8 cellular contexts compared by ENCODE assay signal in genomic region chr17:3843935-3844516, GRCh38. TPM values are rescaled to one million over a fixed set of nuclear protein-coding genes. Genes with fewer than 3 reads are reported as not detected.
DNase-seq lines count a peak whose midpoint lies in the region; ATAC-seq, FAIRE-seq and TF ChIP-seq lines count a peak whose summit lies in the region.

No MANE protein-coding gene starts in this region.

- H3K4me3 ChIP-seq in bronchial epithelial cell (ENCODE audit: low read depth, low read length) (no peak overlapping the region), thyroid gland (replicated peaks in 1 of 3) (no peak overlapping the region)
- H3K4me3 ChIP-seq in naive thymus-derived CD4-positive, alpha-beta T cell (ENCODE audit: low read length) = no peak overlapping the region

- peak overlapping the region in 2 of 3 donors; percentile 33 to 85 for H3K27ac Mint-ChIP-seq in IgD-negative memory B cell
- H3K27ac Mint-ChIP-seq in naive thymus-derived CD4-positive, alpha-beta T cell = peak overlapping the region in 5 of 9 donors; percentile 2 to 75 (median 51)

- 31 to 47% methylated on average over 3 of the region's 3 CpGs for WGBS in thyroid gland, 2 donors

- DNase-seq in EH (ENCODE audit: low read depth) (peak; percentile 42), T-helper 9 cell (peak; percentile 33), bronchial epithelial cell (ENCODE audit: low read depth) (peak; percentile 55), thyroid gland (no peak)
- peak in 7 of 9 donors; percentile 25 to 45 (median 42) for DNase-seq in naive thymus-derived CD4-positive, alpha-beta T cell

- CTCF ChIA-PET in naive thymus-derived CD4-positive, alpha-beta T cell (lab: Charles Lee) = interaction anchor here (1.2 to 5.3 kb wide), 4 partner anchors 16 to 230 kb away, joined by 4 to 46 read pairs (median 8); no protein-coding TSS in a partner anchor

- H3K36me3 Mint-ChIP-seq in IgD-negative memory B cell = peaks cover 3% of the 10 kb centered on the region
- H3K36me3 Mint-ChIP-seq in naive thymus-derived CD4-positive, alpha-beta T cell = peaks cover 0 to 22% (median 6%) of the 10 kb centered on the region in 5 donors

- peaks cover 13 to 19% (median 14%) of the 10 kb centered on the region in 3 donors for H3K4me1 Mint-ChIP-seq in IgD-negative memory B cell
- peaks cover 25 to 45% (median 35%) of the 10 kb centered on the region in 7 donors for H3K4me1 Mint-ChIP-seq in naive thymus-derived CD4-positive, alpha-beta T cell

- intact Hi-C loops in naive thymus-derived CD4-positive, alpha-beta T cell (cut with micrococcal nuclease) = loop anchor here (1.0 to 10.0 kb wide), 3 partner anchors 160 to 231 kb away; no protein-coding TSS in a partner anchor
- intact Hi-C loops in thyroid gland (cut with DNase I) = no loop called here

- no peak for ATAC-seq in naive thymus-derived CD4-positive, alpha-beta T cell
- ATAC-seq in GM18873 (IDR thresholded peaks at IDR 0.05; ENCODE audit: low FRiP score, unreplicated experiment) (no peak), HG03565 (IDR thresholded peaks at IDR 0.05; ENCODE audit: unreplicated experiment) (no peak)

- no peaks in the 10 kb centered on the region for H3K9me3 ChIP-seq in naive thymus-derived CD4-positive, alpha-beta T cell (ENCODE audit: control insufficient read depth in 2 of 3, low read length in 3 of 3)
- H3K9me3 ChIP-seq in thyroid gland = no peaks in the 10 kb centered on the region

- no peaks in the 10 kb centered on the region for H3K27me3 ChIP-seq in bronchial epithelial cell (ENCODE audit: control insufficient read depth, insufficient read depth, low read length)
- no peaks in the 10 kb centered on the region for H3K27me3 ChIP-seq in naive thymus-derived CD4-positive, alpha-beta T cell (ENCODE audit: control insufficient read depth in 2 of 2, insufficient read depth in 2 of 2, low read length in 2 of 2)
- H3K27me3 ChIP-seq in thyroid gland = no peaks in the 10 kb centered on the region

- POLR2A ChIA-PET in naive thymus-derived CD4-positive, alpha-beta T cell (lab: Charles Lee) = interaction anchor here (1.5 kb wide), 1 partner anchor 89 kb away, joined by 4 read pairs; no protein-coding TSS in a partner anchor

- TF ChIP-seq POLR2A in thyroid gland (IDR thresholded peaks at IDR 0.05) = no peak

- peaks cover 12 to 17% of the 10 kb centered on the region in 2 donors for H3K4me1 ChIP-seq in naive thymus-derived CD4-positive, alpha-beta T cell (ENCODE audit: control insufficient read depth in 2 of 2, insufficient read depth in 2 of 2, low read length in 2 of 2)
- H3K4me1 ChIP-seq in thyroid gland = peaks cover 10 to 11% of the 10 kb centered on the region in 2 donors

- no peaks in the 10 kb centered on the region for H3K9me3 Mint-ChIP-seq in IgD-negative memory B cell
- peaks cover 0 to 2% (median 0%) of the 10 kb centered on the region in 11 donors for H3K9me3 Mint-ChIP-seq in naive thymus-derived CD4-positive, alpha-beta T cell

- H3K27me3 Mint-ChIP-seq in IgD-negative memory B cell = no peaks in the 10 kb centered on the region
- peaks cover 0 to 2% (median 0%) of the 10 kb centered on the region in 5 donors for H3K27me3 Mint-ChIP-seq in naive thymus-derived CD4-positive, alpha-beta T cell

- H3K4me3 Mint-ChIP-seq in IgD-negative memory B cell = peak overlapping the region; percentile 61 to 96 (median 76)
- H3K4me3 Mint-ChIP-seq in naive thymus-derived CD4-positive, alpha-beta T cell = peak overlapping the region; percentile 31 to 98 (median 88)

- H3K36me3 ChIP-seq in bronchial epithelial cell (ENCODE audit: control insufficient read depth, insufficient read depth, low read length) (peaks cover 8% of the 10 kb centered on the region), thyroid gland (peaks cover 0 to 19% of the 10 kb centered on the region in 2 donors)
- peaks cover 0 to 41% (median 19%) of the 10 kb centered on the region in 3 experiments for H3K36me3 ChIP-seq in naive thymus-derived CD4-positive, alpha-beta T cell (ENCODE audit: control insufficient read depth in 2 of 3, insufficient read depth in 3 of 3, low read length in 3 of 3)

- TF ChIP-seq CTCF in bronchial epithelial cell (IDR thresholded peaks at IDR 0.05; ENCODE audit: insufficient read depth, low read length, severe bottlenecking) (peak; percentile 81), thyroid gland (IDR thresholded peaks at IDR 0.05) (peak in 3 of 6 experiments; percentile 6 to 38 (median 30))

- peak; percentile 92 for FAIRE-seq in bronchial epithelial cell (lab: Jason Lieb, UNC)

- no peak overlapping the region for H3K27ac ChIP-seq in naive thymus-derived CD4-positive, alpha-beta T cell (ENCODE audit: low read depth, low read length)
- no peak overlapping the region for H3K27ac ChIP-seq in thyroid gland

RNA-seq across cellular contexts. Expression of gene NCBP3, which starts 2.0 kb away (rescaled TPM):
- 12.5 TPM for polyA plus RNA-seq in IgD-negative memory B cell
- total RNA-seq in bronchial epithelial cell (8.2 and 13.7 TPM in 2 replicates), thyroid gland (100 to 1,000 TPM in 1 of 4 donors, 10 to 100 TPM in 3; 28.4 to 265 (median 36.1) TPM)
- 10 to 100 TPM; 40.6 to 49.4 (median 46.7) TPM for total RNA-seq in naive thymus-derived CD4-positive, alpha-beta T cell
- 10 to 100 TPM in 1 of 2 donors, 1 to 10 TPM in 1; 7.8 to 14.7 TPM for polyA plus RNA-seq in naive thymus-derived CD4-positive, alpha-beta T cell

RNA-seq across cellular contexts. Expression of gene ITGAE, which starts 43.0 kb away (rescaled TPM):
- polyA plus RNA-seq in IgD-negative memory B cell = 125 TPM
- total RNA-seq in bronchial epithelial cell (17.1 and 21.9 TPM in 2 replicates), thyroid gland (10 to 100 TPM in 3 of 4 donors, 1 to 10 TPM in 1; 5.5 to 31.9 (median 19.4) TPM)
- total RNA-seq in naive thymus-derived CD4-positive, alpha-beta T cell = 10 to 100 TPM; 16.3 to 29.4 (median 19.6) TPM
- polyA plus RNA-seq in naive thymus-derived CD4-positive, alpha-beta T cell = 10 to 100 TPM; 41.2 to 44.9 TPM

RNA-seq across cellular contexts. Expression of gene CAMKK1, which starts 48.8 kb away (rescaled TPM):
- polyA plus RNA-seq in IgD-negative memory B cell = 0.53 TPM
- total RNA-seq in bronchial epithelial cell (2.7 and 3.4 TPM in 2 replicates), thyroid gland (10 to 100 TPM in 1 of 4 donors, 1 to 10 TPM in 3; 5.9 to 10.1 (median 7.9) TPM)
- 10 to 100 TPM in 2 of 5 experiments, 1 to 10 TPM in 3; 4.8 to 12.5 (median 6.3) TPM for total RNA-seq in naive thymus-derived CD4-positive, alpha-beta T cell
- 1 to 10 TPM; 2.3 to 3.2 TPM for polyA plus RNA-seq in naive thymus-derived CD4-positive, alpha-beta T cell

Comparison
In these comparisons a context has a peak if more than half of its experiments do, and no peak if none do; other contexts are left out.
1. DNase-seq: peak in EH (single experiment), T-helper 9 cell (single experiment), bronchial epithelial cell (single experiment) and naive thymus-derived CD4-positive, alpha-beta T cell (7 of 9); none in thyroid gland (0 of 2).